In genomic region chr19:11256189-11256588, GRCh38 we compare ENCODE assay signal across 1 cellular context.
TF ChIP-seq lines count a peak whose summit lies in the region.

No MANE protein-coding gene starts in this region.

TF ChIP-seq in WTC11, 78 proteins besides CTCF, POLR2A, EP300 and RAD21 (continued from another document):
- TF ChIP-seq PREB (CRISPR knock-in tag; IDR thresholded peaks at IDR 0.05; ENCODE audit: borderline replicate concordance) (no peak), NFYB (CRISPR knock-in tag; conservative IDR thresholded peaks at IDR 0.05; ENCODE audit: low read depth) (no peak), MAX (CRISPR knock-in tag; IDR thresholded peaks at IDR 0.05) (no peak), ZNF263 (CRISPR knock-in tag; IDR thresholded peaks at IDR 0.05; ENCODE audit: low read depth) (no peak), ELF4 (CRISPR knock-in tag; IDR thresholded peaks at IDR 0.05; ENCODE audit: low read depth) (no peak)
